19 cellular contexts compared by ENCODE assay signal in genomic region chrX:68846536-68846935, GRCh38. TPM values are rescaled to one million over a fixed set of nuclear protein-coding genes. Genes with fewer than 3 reads are reported as not detected.
DNase-seq lines count a peak whose midpoint lies in the region; TF ChIP-seq lines count a peak whose summit lies in the region.
"Had no signal": no experiment of that assay in that cellular context is flagged by ENCODE, and none has a peak within 500 bp of the region (broad histone marks: within the 10 kb centered on the region; RNA-seq: fewer than 3 reads in every experiment).

No MANE protein-coding gene starts in this region.

- H3K4me3 ChIP-seq in HUES64 (ENCODE audit: low read length) (peak overlapping the region; percentile 14), sigmoid colon (no peak overlapping the region)
- H3K4me3 ChIP-seq: left ventricle myocardium inferior, MG63, mucosa of descending colon, tibial artery had no signal

- peak; percentile 42 for DNase-seq in astrocyte of the hippocampus (ENCODE audit: low read depth, low spot score)
- peak; percentile 74 for DNase-seq in iPS-NIHi11 (ENCODE audit: low spot score)
- no peak for DNase-seq in sigmoid colon
- no peak for DNase-seq in NCI-H1417 (lab: John Stamatoyannopoulos, UW)
- no peak for DNase-seq in glomerular visceral epithelial cell (ENCODE audit: extremely low spot score)
- DNase-seq in Kasumi-1 (lab: John Stamatoyannopoulos, UW): no peak
- DNase-seq: activated B cell treated with CpG ODN at 0.5 μM for 24 hours; activated CD4-positive, alpha-beta memory T cell treated with anti-CD3 and anti-CD28 coated beads for 36 hours; activated naive CD8-positive, alpha-beta T cell treated with anti-CD3 and anti-CD28 coated beads for 36 hours; AML-193; CD8-positive, alpha-beta memory T cell; DMS153; left ventricle myocardium inferior; NCI-H2171; T-helper 9 cell; tibial artery had no signal

- 4% methylated on average over 6 of the region's 6 CpGs for WGBS in HUES64
- 78 to 88% methylated on average over 6 of the region's 6 CpGs for WGBS in sigmoid colon, 2 donors

- no peak overlapping the region for H3K9ac ChIP-seq in HUES64 (ENCODE audit: low read depth, low read length)

- no peak for TF ChIP-seq CTCF in sigmoid colon (IDR thresholded peaks at IDR 0.05)

- H3K27ac ChIP-seq in HUES64 (ENCODE audit: low read depth, low read length) (peak overlapping the region; percentile 77), sigmoid colon (peak overlapping the region in 3 of 4 donors; percentile 49 to 68 (median 57))
- H3K27ac ChIP-seq: left ventricle myocardium inferior, tibial artery had no signal

- H3K4me1 ChIP-seq in HUES64 (ENCODE audit: insufficient read depth, low read length): peaks cover 19% of the 10 kb centered on the region
- H3K4me1 ChIP-seq in sigmoid colon: peaks cover 0 to 16% (median 11%) of the 10 kb centered on the region in 4 donors

- peaks cover 23% of the 10 kb centered on the region for H3K27me3 ChIP-seq in HUES64 (ENCODE audit: insufficient read depth, low read length)
- H3K27me3 ChIP-seq in sigmoid colon: no peaks in the 10 kb centered on the region
- H3K27me3 ChIP-seq: MG63, tibial artery had no signal

- TF ChIP-seq POLR2A in sigmoid colon (IDR thresholded peaks at IDR 0.05): no peak

- H3K36me3 ChIP-seq in HUES64 (ENCODE audit: insufficient read depth, low read length) (no peaks in the 10 kb centered on the region; the same call in 1 of the 2 replicates), sigmoid colon (no peaks in the 10 kb centered on the region)
- H3K36me3 ChIP-seq: MG63 had no signal

- intact Hi-C loops in sigmoid colon (cut with DNase I): loop anchor here (5.0 kb wide), 1 partner anchor 46 kb away; no protein-coding TSS in a partner anchor

- H3K9me3 ChIP-seq in HUES64 (ENCODE audit: insufficient read depth, low read depth, low read length) (no peaks in the 10 kb centered on the region), sigmoid colon (no peaks in the 10 kb centered on the region)
- H3K9me3 ChIP-seq: left ventricle myocardium inferior, MG63, mucosa of descending colon, tibial artery had no signal

- no peak for TF ChIP-seq EP300 in sigmoid colon (IDR thresholded peaks at IDR 0.05)

RNA-seq across cellular contexts. Expression of gene EFNB1, which starts 17.7 kb away (rescaled TPM):
- polyA plus RNA-seq in HUES64 (2013, experiment 1 of 2): 26.3 TPM
- polyA plus RNA-seq in HUES64 (2013, experiment 2 of 2): 29.3 TPM
- 10 to 100 TPM in 3 of 4 donors, 1 to 10 TPM in 1; 9.5 to 18.6 (median 14.6) TPM for total RNA-seq in sigmoid colon
- polyA plus RNA-seq in sigmoid colon: 10 to 100 TPM; 13.4 to 53.2 (median 16.2) TPM

Comparison
In these comparisons a context has a peak if more than half of its experiments do, and no peak if none do; other contexts are left out.
1. DNase-seq: peak in astrocyte of the hippocampus (single experiment) and iPS-NIHi11 (single experiment); none in sigmoid colon (single experiment), NCI-H1417 (0 of 3), glomerular visceral epithelial cell (single experiment) and Kasumi-1 (0 of 2).